Comparison of ENCODE assay signal across 32 cellular contexts in genomic region chr11:103894673-103895072, GRCh38.
"Had no signal": no experiment of that assay in that cellular context is flagged by ENCODE, and none has a peak within 500 bp of the region (broad histone marks: within the 10 kb centered on the region; RNA-seq: fewer than 3 reads in every experiment).

No MANE protein-coding gene starts in this region.

- H3K4me3 Mint-ChIP-seq: activated B cell treated with CpG ODN at 0.5 μM for 24 hours; activated CD4-positive, alpha-beta memory T cell treated with anti-CD3 and anti-CD28 coated beads for 36 hours; activated naive CD4-positive, alpha-beta T cell treated with anti-CD3 and anti-CD28 coated beads for 36 hours; activated T-cell treated with anti-CD3 and anti-CD28 coated beads, Interleukin-2, amount 50 U/mL, for 4 hours; activated T-helper 1 cell treated with anti-CD3 and anti-CD28 coated beads, Interleukin-12 subunit alpha, Interleukin-12 subunit beta, Interleukin-2, Interleukin-4 antibody, amounts not matched to agents 30 ng/mL and 10 ng/mL and 1 ng/mL, durations not matched to agents 14 hours and 24 hours and 36 hours; T-helper 1 cell treated with Interleukin-12 subunit alpha and Interleukin-12 subunit beta and Interleukin-4 antibody, amounts not matched to agents 30 μg/mL and 1 μg/mL, for 36 hours; T-helper 2 cell treated with Interferon-gamma antibody and Interleukin-4, amounts not matched to agents 5 μg/mL and 100 μg/mL, for 36 hours had no signal

- FAIRE-seq: RCC 7860, TTC549 had no signal

- H3K36me3 ChIP-seq: adrenal gland, brain microvascular endothelial cell, colonic mucosa had no signal

- H3K4me3 ChIP-seq: adrenal gland, colonic mucosa, PC-9 had no signal

- H3K9me3 ChIP-seq: adrenal gland, colonic mucosa had no signal

- H2AFZ ChIP-seq: PC-9 had no signal

- H3K36me3 Mint-ChIP-seq: activated CD4-positive, alpha-beta memory T cell treated with anti-CD3 and anti-CD28 coated beads for 36 hours had no signal

- DNase-seq: activated B cell treated with CpG ODN at 0.5 μM for 24 hours; activated CD4-positive, alpha-beta memory T cell treated with anti-CD3 and anti-CD28 coated beads for 36 hours; activated CD4-positive, alpha-beta T cell treated with anti-CD3 and anti-CD28 coated beads for 4 hours; activated CD4-positive, alpha-beta T cell treated with anti-CD3 and anti-CD28 coated beads, Interleukin-2, amount 50 U/mL, for 1 hour; activated CD4-positive, CD25-positive, alpha-beta regulatory T cell treated with anti-CD3 and anti-CD28 coated beads, Interleukin-2, amount 50 U/mL, for 72 hours; activated CD8-positive, alpha-beta memory T cell treated with anti-CD3 and anti-CD28 coated beads, Interleukin-2, amount 50 U/mL, for 4 hours; activated gamma-delta T cell treated with Interleukin-2 at 50 U/mL for 16 hours; activated naive CD4-positive, alpha-beta T cell treated with anti-CD3 and anti-CD28 coated beads for 36 hours; activated T-cell treated with anti-CD3 and anti-CD28 coated beads for 4 hours; activated T-cell treated with anti-CD3 and anti-CD28 coated beads, Interleukin-2, amount 50 U/mL, for 4 hours; adrenal gland; brain microvascular endothelial cell; central memory CD4-positive, alpha-beta T cell; colonic mucosa; KG1; NCI-H1105; NCI-H1436; NCI-H1694; NCI-H1930; NCI-H2081 treated with DMSO at 0.1 percent for 48 hours; NCI-H226; NCI-H446 treated with DMSO at 0.1 percent for 48 hours; NCI-H524; PC-9 had no signal

- ATAC-seq: activated naive CD4-positive, alpha-beta T cell treated with anti-CD3 and anti-CD28 coated beads, Interleukin-2, amount 50 U/mL, for 72 hours; activated T-cell treated with anti-CD3 and anti-CD28 coated beads, Interleukin-2, amount 50 U/mL, for 4 hours; Right ventricle myocardium inferior had no signal

- H3K27ac Mint-ChIP-seq: activated B cell treated with CpG ODN at 0.5 μM for 24 hours; activated CD4-positive, alpha-beta memory T cell treated with anti-CD3 and anti-CD28 coated beads for 36 hours; activated naive CD4-positive, alpha-beta T cell treated with anti-CD3 and anti-CD28 coated beads for 36 hours; activated naive CD4-positive, alpha-beta T cell treated with anti-CD3 and anti-CD28 coated beads, Interleukin-2, amount 50 U/mL, for 72 hours; activated T-helper 1 cell treated with anti-CD3 and anti-CD28 coated beads, Interleukin-12 subunit alpha, Interleukin-12 subunit beta, Interleukin-2, Interleukin-4 antibody, amounts not matched to agents 30 ng/mL and 10 ng/mL and 1 ng/mL, durations not matched to agents 14 hours and 24 hours and 36 hours; T-helper 1 cell treated with Interleukin-12 subunit alpha and Interleukin-12 subunit beta and Interleukin-4 antibody, amounts not matched to agents 30 μg/mL and 1 μg/mL, for 36 hours; T-helper 2 cell treated with Interferon-gamma antibody and Interleukin-4, amounts not matched to agents 5 μg/mL and 100 μg/mL, for 36 hours had no signal

- H3K27me3 ChIP-seq: adrenal gland, brain microvascular endothelial cell, colonic mucosa had no signal

- H3K27me3 Mint-ChIP-seq: activated CD4-positive, alpha-beta memory T cell treated with anti-CD3 and anti-CD28 coated beads for 36 hours had no signal

- H3K27ac ChIP-seq: adrenal gland, brain microvascular endothelial cell, colonic mucosa, PC-9, RWPE1 had no signal

- H3K4me1 ChIP-seq: colonic mucosa had no signal

- H3K4me2 ChIP-seq: PC-9 had no signal
